ENCODE assay signal across 17 cellular contexts in the genomic region with DNA sequence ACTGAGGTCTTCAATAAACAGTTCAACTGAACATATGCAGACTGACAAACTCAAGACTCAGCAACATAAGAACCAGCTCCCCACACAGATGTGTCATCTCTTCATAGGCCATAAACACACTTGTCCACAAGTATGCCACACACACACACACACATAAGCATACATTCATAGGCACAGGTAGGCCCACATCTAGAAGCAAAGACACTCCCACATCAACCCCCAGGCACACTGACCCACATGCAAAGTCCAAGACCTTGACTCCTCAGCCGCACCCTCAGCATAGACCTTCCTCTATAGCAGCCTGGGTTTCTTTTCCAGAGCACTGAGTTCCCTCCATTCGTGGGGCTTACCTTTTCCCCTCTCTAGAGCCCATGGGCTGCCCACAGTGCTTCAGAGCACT. TPM values are rescaled to one million over a fixed set of nuclear protein-coding genes. Genes with fewer than 3 reads are reported as not detected.
DNase-seq lines count a peak whose midpoint lies in the region; ATAC-seq and TF ChIP-seq lines count a peak whose summit lies in the region.
"Had no signal": no experiment of that assay in that cellular context is flagged by ENCODE, and none has a peak within 500 bp of the region (broad histone marks: within the 10 kb centered on the region; RNA-seq: fewer than 3 reads in every experiment).

No MANE protein-coding gene starts in this region.

- H3K9me3 ChIP-seq in duodenal mucosa (ENCODE audit: control insufficient read depth in 1 of 2, low read length in 2 of 2), result no peaks in the 10 kb centered on the region
- no peaks in the 10 kb centered on the region for H3K9me3 ChIP-seq in lower lobe of right lung
- no peaks in the 10 kb centered on the region for H3K9me3 ChIP-seq in heart right ventricle
- H3K9me3 ChIP-seq: psoas muscle had no signal

- no peak for TF ChIP-seq CTCF in lower lobe of right lung (IDR thresholded peaks at IDR 0.05)
- TF ChIP-seq CTCF in type B pancreatic cell (conservative IDR thresholded peaks at IDR 0.05), result no peak
- no peak for TF ChIP-seq CTCF in heart right ventricle (IDR thresholded peaks at IDR 0.05)

- no peak for ATAC-seq in lower lobe of right lung
- ATAC-seq in heart right ventricle, result no peak
- no peak for ATAC-seq in GM19467 (IDR thresholded peaks at IDR 0.05; ENCODE audit: unreplicated experiment)
- no peak for ATAC-seq in HG03097 (IDR thresholded peaks at IDR 0.05; ENCODE audit: low FRiP score, unreplicated experiment)
- ATAC-seq: stimulated activated memory B cell treated with anti-CD40 and anti-IgM and Interleukin-4, amounts not matched to agents 10 μg/mL and 1 μg/mL and 100 μg/mL, for 72 hours had no signal

- H3K4me1 ChIP-seq in duodenal mucosa (ENCODE audit: control insufficient read depth in 1 of 2, insufficient read depth in 2 of 2, low read length in 2 of 2) (peaks cover 46 to 47% of the 10 kb centered on the region in 2 donors), lower lobe of right lung (peaks cover 21% of the 10 kb centered on the region), heart right ventricle (peaks cover 0 to 57% (median 13%) of the 10 kb centered on the region in 9 donors)
- H3K4me1 ChIP-seq: psoas muscle had no signal

- H3K27me3 Mint-ChIP-seq in type B pancreatic cell, result peaks cover 17% of the 10 kb centered on the region
- H3K27me3 Mint-ChIP-seq in T-helper 2 cell treated with Interferon-gamma antibody and Interleukin-4, amounts not matched to agents 5 μg/mL and 100 μg/mL, for 36 hours (ENCODE audit: low read depth), result peaks cover 23% of the 10 kb centered on the region

- TF ChIP-seq RAD21 in Ishikawa (IDR thresholded peaks at IDR 0.05; ENCODE audit: low read depth), result no peak

- no peaks in the 10 kb centered on the region for H3K27me3 ChIP-seq in duodenal mucosa (ENCODE audit: control insufficient read depth in 1 of 2, insufficient read depth in 2 of 2, low read length in 2 of 2)
- peaks cover 21% of the 10 kb centered on the region for H3K27me3 ChIP-seq in lower lobe of right lung (ENCODE audit: low read depth)
- H3K27me3 ChIP-seq in heart right ventricle, result peaks cover 0 to 53% (median 31%) of the 10 kb centered on the region in 7 donors

- H3K9ac ChIP-seq in duodenal mucosa (ENCODE audit: low read depth in 1 of 2, low read length in 2 of 2), result peak overlapping the region; percentile 92 to 94

- H3K4me1 Mint-ChIP-seq in type B pancreatic cell (ENCODE audit: unreplicated experiment), result peaks cover 26% of the 10 kb centered on the region
- no peaks in the 10 kb centered on the region for H3K4me1 Mint-ChIP-seq in T-helper 2 cell treated with Interferon-gamma antibody and Interleukin-4, amounts not matched to agents 5 μg/mL and 100 μg/mL, for 36 hours (ENCODE audit: low read depth)
- H3K4me1 Mint-ChIP-seq: activated B cell treated with CpG ODN at 0.5 μM for 24 hours; activated naive CD4-positive, alpha-beta T cell treated with anti-CD3 and anti-CD28 coated beads, Interleukin-2, amount 50 U/mL, for 24 hours; central memory CD8-positive, alpha-beta T cell; stimulated activated memory B cell treated with anti-CD40 and anti-IgM and Interleukin-4, amounts not matched to agents 10 μg/mL and 1 μg/mL and 100 μg/mL, for 72 hours had no signal

- WGBS in heart right ventricle, 2 donors, result 87 to 98% methylated on average over 2 of the region's 2 CpGs

- TF ChIP-seq EP300 in Ishikawa (IDR thresholded peaks at IDR 0.05; ENCODE audit: borderline replicate concordance), result no peak

- no peak for DNase-seq in lower lobe of right lung
- no peak for DNase-seq in type B pancreatic cell (ENCODE audit: extremely low spot score, unreplicated experiment)
- DNase-seq in heart right ventricle, result no peak
- no peak for DNase-seq in T-helper 2 cell treated with Interferon-gamma antibody and Interleukin-4, amounts not matched to agents 5 μg/mL and 100 μg/mL, for 36 hours (ENCODE audit: low spot score)
- DNase-seq: activated B cell treated with CpG ODN at 0.5 μM for 24 hours; C1 segment of cervical spinal cord; erythroblast; psoas muscle; stimulated activated CD4-positive, alpha-beta T cell treated with anti-CD3 and anti-CD28 coated beads, Interleukin-4, amount 100 ng/mL, for 4 hours had no signal

- H3K4me3 ChIP-seq in duodenal mucosa (ENCODE audit: low read depth in 1 of 2, low read length in 2 of 2) (peak overlapping the region; percentile 79 to 88), lower lobe of right lung (peak overlapping the region; percentile 50), heart right ventricle (no peak overlapping the region)
- H3K4me3 ChIP-seq: psoas muscle had no signal

- H3K36me3 Mint-ChIP-seq in type B pancreatic cell, result peaks cover 6% of the 10 kb centered on the region
- no peaks in the 10 kb centered on the region for H3K36me3 Mint-ChIP-seq in T-helper 2 cell treated with Interferon-gamma antibody and Interleukin-4, amounts not matched to agents 5 μg/mL and 100 μg/mL, for 36 hours (ENCODE audit: low read depth)
- H3K36me3 Mint-ChIP-seq: activated naive CD4-positive, alpha-beta T cell treated with anti-CD3 and anti-CD28 coated beads, Interleukin-2, amount 50 U/mL, for 24 hours; stimulated activated memory B cell treated with anti-CD40 and anti-IgM and Interleukin-4, amounts not matched to agents 10 μg/mL and 1 μg/mL and 100 μg/mL, for 72 hours had no signal

- H3K27ac ChIP-seq in duodenal mucosa (ENCODE audit: low read depth, low read length), result peak overlapping the region; percentile 94
- peak overlapping the region; percentile 9 for H3K27ac ChIP-seq in lower lobe of right lung
- no peak overlapping the region for H3K27ac ChIP-seq in heart right ventricle
- H3K27ac ChIP-seq: psoas muscle had no signal

- H3K4me3 Mint-ChIP-seq in type B pancreatic cell, result peak overlapping the region; percentile 82
- no peak overlapping the region for H3K4me3 Mint-ChIP-seq in T-helper 2 cell treated with Interferon-gamma antibody and Interleukin-4, amounts not matched to agents 5 μg/mL and 100 μg/mL, for 36 hours
- H3K4me3 Mint-ChIP-seq: activated B cell treated with CpG ODN at 0.5 μM for 24 hours; activated naive CD4-positive, alpha-beta T cell treated with anti-CD3 and anti-CD28 coated beads, Interleukin-2, amount 50 U/mL, for 24 hours; central memory CD8-positive, alpha-beta T cell; stimulated activated memory B cell treated with anti-CD40 and anti-IgM and Interleukin-4, amounts not matched to agents 10 μg/mL and 1 μg/mL and 100 μg/mL, for 72 hours had no signal

- no peaks in the 10 kb centered on the region for H3K9me3 Mint-ChIP-seq in type B pancreatic cell
- H3K9me3 Mint-ChIP-seq in T-helper 2 cell treated with Interferon-gamma antibody and Interleukin-4, amounts not matched to agents 5 μg/mL and 100 μg/mL, for 36 hours, result no peaks in the 10 kb centered on the region
- H3K9me3 Mint-ChIP-seq: activated B cell treated with CpG ODN at 0.5 μM for 24 hours; activated naive CD4-positive, alpha-beta T cell treated with anti-CD3 and anti-CD28 coated beads, Interleukin-2, amount 50 U/mL, for 24 hours; central memory CD8-positive, alpha-beta T cell; stimulated activated memory B cell treated with anti-CD40 and anti-IgM and Interleukin-4, amounts not matched to agents 10 μg/mL and 1 μg/mL and 100 μg/mL, for 72 hours had no signal

- intact Hi-C loops in lower lobe of right lung (cut with DNase I) (no loop called here), heart right ventricle (cut with DNase I) (no loop called here)

- H3K36me3 ChIP-seq in duodenal mucosa (ENCODE audit: control insufficient read depth in 1 of 2, insufficient read depth in 2 of 2, low read length in 2 of 2) (peaks cover 0 to 4% of the 10 kb centered on the region in 2 donors), lower lobe of right lung (no peaks in the 10 kb centered on the region), heart right ventricle (no peaks in the 10 kb centered on the region)

- H3K27ac Mint-ChIP-seq in type B pancreatic cell, result peak overlapping the region; percentile 79
- no peak overlapping the region for H3K27ac Mint-ChIP-seq in T-helper 2 cell treated with Interferon-gamma antibody and Interleukin-4, amounts not matched to agents 5 μg/mL and 100 μg/mL, for 36 hours
- H3K27ac Mint-ChIP-seq: activated B cell treated with CpG ODN at 0.5 μM for 24 hours; activated naive CD4-positive, alpha-beta T cell treated with anti-CD3 and anti-CD28 coated beads, Interleukin-2, amount 50 U/mL, for 24 hours; stimulated activated memory B cell treated with anti-CD40 and anti-IgM and Interleukin-4, amounts not matched to agents 10 μg/mL and 1 μg/mL and 100 μg/mL, for 72 hours had no signal

TF ChIP-seq in Ishikawa, 13 proteins besides CTCF, POLR2A, EP300 and RAD21 (continues in another document):
- TF ChIP-seq TCF12 (IDR thresholded peaks at IDR 0.05; ENCODE audit: low read depth), result no peak

RNA-seq across cellular contexts. Expression of a gene that starts 1.4 kb away (rescaled TPM):
- 35.3 TPM for total RNA-seq in lower lobe of right lung
- total RNA-seq in type B pancreatic cell (ENCODE audit: low replicate concordance), result 41.2 and 79.5 TPM in 2 replicates
- 10 to 100 TPM in 1 of 10 donors, 1 to 10 TPM in 8, under 1 TPM in 1; 0.85 to 12.9 (median 2.9) TPM for total RNA-seq in heart right ventricle
- polyA plus RNA-seq in heart right ventricle, result 10 to 100 TPM in 1 of 2 donors, 1 to 10 TPM in 1; 2.6 to 42.2 TPM
- total RNA-seq: activated B cell treated with CpG ODN at 0.5 μM for 24 hours had no signal

RNA-seq across cellular contexts. Expression of a gene that starts 20.2 kb away (rescaled TPM):
- 6.4 TPM for total RNA-seq in lower lobe of right lung
- total RNA-seq in type B pancreatic cell (ENCODE audit: low replicate concordance), result 21.3 and 63.9 TPM in 2 replicates
- total RNA-seq in heart right ventricle, result over 10,000 TPM in 1 of 10 donors, 1,000 to 10,000 TPM in 9; 5,905 to 10,183 (median 7,503) TPM
- over 10,000 TPM; 10,337 to 31,279 TPM for polyA plus RNA-seq in heart right ventricle
- total RNA-seq: activated B cell treated with CpG ODN at 0.5 μM for 24 hours, mesenteric fat pad had no signal

RNA-seq across cellular contexts. Expression of a gene that starts 23.9 kb away (rescaled TPM):
- total RNA-seq in lower lobe of right lung (0.21 TPM), type B pancreatic cell (ENCODE audit: low replicate concordance) (0.12 and 6.1 TPM in 2 replicates), heart right ventricle (100 to 1,000 TPM in 1 of 10 donors, 10 to 100 TPM in 7, 1 to 10 TPM in 2; 1.2 to 166 (median 26.1) TPM)
- 10 to 100 TPM; 20.8 to 48.0 TPM for polyA plus RNA-seq in heart right ventricle
- total RNA-seq: activated B cell treated with CpG ODN at 0.5 μM for 24 hours, mesenteric fat pad had no signal

Comparison
In these comparisons a context has a peak if more than half of its experiments do, and no peak if none do; other contexts are left out.
1. H3K27ac ChIP-seq: peak in duodenal mucosa (single experiment) and lower lobe of right lung (single experiment); none in heart right ventricle (0 of 10).
2. H3K4me3 ChIP-seq: peak in duodenal mucosa (2 of 2) and lower lobe of right lung (single experiment); none in heart right ventricle (0 of 10).
3. RNA of a gene that starts 20.2 kb away (total RNA-seq): 5,905 to 10,183 TPM in heart right ventricle; 21.3 to 63.9 TPM in type B pancreatic cell and 6.4 TPM in lower lobe of right lung (single experiment); every median in the first group is over 10 times any median in the second.